Comparison of ENCODE assay signal across 15 cellular contexts in genomic region chr6:125811259-125811658, GRCh38. TPM values are rescaled to one million over a fixed set of nuclear protein-coding genes. Genes with fewer than 3 reads are reported as not detected.
DNase-seq lines count a peak whose midpoint lies in the region; ATAC-seq and TF ChIP-seq lines count a peak whose summit lies in the region.
"Had no signal": no experiment of that assay in that cellular context is flagged by ENCODE, and none has a peak within 500 bp of the region (broad histone marks: within the 10 kb centered on the region; RNA-seq: fewer than 3 reads in every experiment).

No MANE protein-coding gene starts in this region.

- peak overlapping the region; percentile 53 for H3K4me3 ChIP-seq in OCI-LY7 (ENCODE audit: low read depth, low read length, poor library complexity, severe bottlenecking)
- no peak overlapping the region for H3K4me3 ChIP-seq in mucosa of descending colon
- H3K4me3 ChIP-seq in BE2C (ENCODE audit: low read depth, low read length), result no peak overlapping the region
- H3K4me3 ChIP-seq: neural progenitor cell had no signal

- H3K27me3 ChIP-seq in BE2C, result no peaks in the 10 kb centered on the region
- H3K27me3 ChIP-seq: neural progenitor cell had no signal

- TF ChIP-seq CTCF in CD14-positive monocyte (IDR thresholded peaks at IDR 0.05) (no peak), OCI-LY7 (conservative IDR thresholded peaks at IDR 0.05; ENCODE audit: low read length) (no peak; the same call in 1 of the 2 replicates), mucosa of descending colon (IDR thresholded peaks at IDR 0.05) (no peak), BE2C (IDR thresholded peaks at IDR 0.05; ENCODE audit: low read depth, low read length) (no peak)

- peak overlapping the region; percentile 59 to 73 for H3K4me3 Mint-ChIP-seq in CD14-positive monocyte
- H3K4me3 Mint-ChIP-seq: activated B cell treated with CpG ODN at 0.5 μM for 24 hours, neural progenitor cell had no signal

- H3K36me3 ChIP-seq in OCI-LY7 (ENCODE audit: insufficient read depth, low read length), result peaks cover 24% of the 10 kb centered on the region
- H3K36me3 ChIP-seq in mucosa of descending colon (ENCODE audit: low read depth), result no peaks in the 10 kb centered on the region
- H3K36me3 ChIP-seq in BE2C, result peaks cover 18% of the 10 kb centered on the region
- H3K36me3 ChIP-seq: neural progenitor cell had no signal

- BruUV-seq in OCI-LY7 (replicated peaks; lab: Mats Ljungman, UMichigan), result no TSS peak

- CTCF ChIA-PET in HEK293T (lab: Yijun Ruan, JAX), result interaction anchor here (0.6 to 1.9 kb wide), 3 partner anchors 19 to 142 kb away, joined by 3 to 8 read pairs (median 3); partner anchors contain the start of gene NCOA7
- CTCF ChIA-PET in OCI-LY7 (lab: Charles Lee; ENCODE audit: unreplicated experiment), result interaction anchor here (1.8 kb wide), 2 partner anchors 9 to 21 kb away, joined by 6 to 8 read pairs; partner anchors contain the start of gene NCOA7

- H3K9me3 Mint-ChIP-seq in CD14-positive monocyte, result peaks cover 0 to 3% (median 0%) of the 10 kb centered on the region in 7 donors
- H3K9me3 Mint-ChIP-seq: activated B cell treated with CpG ODN at 0.5 μM for 24 hours, neural progenitor cell had no signal

- POLR2A ChIA-PET in HEK293T (lab: Yijun Ruan, JAX) (interaction anchor here (0.8 to 3.1 kb wide), 5 partner anchors 9 to 150 kb away, joined by 3 to 17 read pairs (median 3); partner anchors contain the start of gene NCOA7), OCI-LY7 (lab: Charles Lee) (interaction anchor here (0.7 to 4.2 kb wide), 10 partner anchors 10 to 159 kb away, joined by 3 to 47 read pairs (median 8); partner anchors contain the start of gene NCOA7)

- peak overlapping the region; percentile 71 for H3K27ac ChIP-seq in OCI-LY7 (ENCODE audit: low read depth, low read length, poor library complexity, severe bottlenecking)
- H3K27ac ChIP-seq: neural progenitor cell had no signal

- H2AFZ ChIP-seq in OCI-LY7 (ENCODE audit: low read length), result no peak overlapping the region
- H2AFZ ChIP-seq: neural progenitor cell had no signal

- H3K27ac Mint-ChIP-seq in CD14-positive monocyte, result peak overlapping the region; percentile 52 to 93 (median 85)
- H3K27ac Mint-ChIP-seq: activated B cell treated with CpG ODN at 0.5 μM for 24 hours, neural progenitor cell had no signal

- H3K9me3 ChIP-seq in OCI-LY7 (ENCODE audit: low read length) (no peaks in the 10 kb centered on the region), mucosa of descending colon (no peaks in the 10 kb centered on the region), BE2C (no peaks in the 10 kb centered on the region)

- H3K9me2 ChIP-seq in OCI-LY7 (ENCODE audit: insufficient read depth, low read length), result no peaks in the 10 kb centered on the region

- H3K4me1 Mint-ChIP-seq in CD14-positive monocyte, result peaks cover 56% of the 10 kb centered on the region

- H3K79me2 ChIP-seq in OCI-LY7 (ENCODE audit: insufficient read depth, low read depth, low read length), result peaks cover 89% of the 10 kb centered on the region; the same call in 1 of the 2 replicates

- H3K36me3 Mint-ChIP-seq in CD14-positive monocyte, result peaks cover 4 to 11% of the 10 kb centered on the region in 2 donors
- H3K36me3 Mint-ChIP-seq: neural progenitor cell had no signal

- peak overlapping the region; percentile 77 for H3K4me2 ChIP-seq in OCI-LY7 (ENCODE audit: low read length)
- H3K4me2 ChIP-seq: neural progenitor cell had no signal

- H3K4me1 ChIP-seq in OCI-LY7 (ENCODE audit: insufficient read depth, low read length, poor library complexity, severe bottlenecking) (peaks cover 89% of the 10 kb centered on the region), mucosa of descending colon (ENCODE audit: low read depth) (no peaks in the 10 kb centered on the region), BE2C (peaks cover 68% of the 10 kb centered on the region)
- H3K4me1 ChIP-seq: neural progenitor cell had no signal

- intact Hi-C loops in CD14-positive monocyte (cut with micrococcal nuclease), result no loop called here
- intact Hi-C loops in OCI-LY7 (cut with micrococcal nuclease; ENCODE audit: unreplicated experiment), result no loop called here
- intact Hi-C loops in mucosa of descending colon (cut with DNase I, micrococcal nuclease), result no loop called here

- DNase-seq in CD14-positive monocyte (ENCODE audit: low spot score) (no peak), HEK293T (ENCODE audit: extremely low spot score) (no peak), OCI-LY7 (ENCODE audit: low spot score) (no peak), mucosa of descending colon (no peak), pons (ENCODE audit: low spot score) (no peak), cerebellar nuclear complex (lab: John Stamatoyannopoulos, UW) (no peak), middle frontal gyrus (ENCODE audit: extremely low spot score, low spot score) (no peak), BE2C (no peak)
- DNase-seq: activated B cell treated with CpG ODN at 0.5 μM for 24 hours; amniotic stem cell; Calu3; Kasumi-1; stimulated activated CD4-positive, alpha-beta T cell treated with anti-CD3 and anti-CD28 coated beads, Interleukin-4, amount 100 ng/mL, for 24 hours; SW 1271 had no signal

- H3K27me3 Mint-ChIP-seq in CD14-positive monocyte (ENCODE audit: low read depth in 3 of 3), result peaks cover 0 to 2% (median 0%) of the 10 kb centered on the region in 3 donors
- H3K27me3 Mint-ChIP-seq: activated B cell treated with CpG ODN at 0.5 μM for 24 hours had no signal

- H4K20me1 ChIP-seq in OCI-LY7 (ENCODE audit: insufficient read depth, low read length), result no peaks in the 10 kb centered on the region

- peak; percentile 14 for ATAC-seq in mucosa of descending colon

TF ChIP-seq in HEK293T, 16 proteins besides CTCF, POLR2A, EP300 and RAD21:
- TF ChIP-seq ELF4 (IDR thresholded peaks at IDR 0.05) (no peak), PKNOX1 (IDR thresholded peaks at IDR 0.05) (peak; percentile 71)

RNA-seq across cellular contexts. Expression of gene NCOA7, which starts 20.5 kb away (rescaled TPM):
- 10 to 100 TPM in 1 of 2 donors, 1 to 10 TPM in 1; 8.3 to 21.9 TPM for polyA plus RNA-seq in CD14-positive monocyte
- total RNA-seq in OCI-LY7 (2014; rRNA removed; shearing (Covaris generic)), result 14.8 and 18.1 TPM in 2 replicates
- total RNA-seq in OCI-LY7 (2022) (49.0 and 52.2 TPM in 2 replicates), mucosa of descending colon (10 to 100 TPM; 28.9 to 54.0 (median 49.6) TPM)
- polyA plus RNA-seq in BE2C (2012; ENCODE audit: insufficient read depth, insufficient read length, low read depth), result 72.5 TPM
